In genomic region chr12:74547249-74547648, GRCh38 we compare ENCODE assay signal across 29 cellular contexts.
"Had no signal": no experiment of that assay in that cellular context is flagged by ENCODE, and none has a peak within 500 bp of the region (broad histone marks: within the 10 kb centered on the region; RNA-seq: fewer than 3 reads in every experiment).

No MANE protein-coding gene starts in this region.

- H3K36me3 ChIP-seq: pancreas, prostate gland, sigmoid colon, suprapubic skin, thoracic aorta had no signal

- H3K9me3 Mint-ChIP-seq: immature natural killer cell; natural killer cell treated with Interleukin-12 subunit alpha and Interleukin-12 subunit beta and Interleukin-15 and Interleukin-18, amount 100 ng/mL, for 72 hours; neural crest cell; stimulated activated effector memory CD8-positive, alpha-beta T cell treated with anti-CD3 and anti-CD28 coated beads, Interleukin-12 subunit alpha, Interleukin-12 subunit beta, amount 100 ng/mL, for 72 hours; stimulated activated naive CD8-positive, alpha-beta T cell treated with anti-CD3 and anti-CD28 coated beads, Interleukin-15, Interleukin-2, amounts not matched to agents 100 ng/mL and 50 ng/mL, for 24 hours had no signal

- DNase-seq: hypothalamus; immature natural killer cell; kidney; left ventricle myocardium inferior; midbrain; mucosa of descending colon; naive thymus-derived CD4-positive, alpha-beta T cell; nucleus accumbens; pancreas; retina; right cardiac atrium; sigmoid colon; small intestine; spleen; stimulated activated CD4-positive, alpha-beta T cell treated with anti-CD3 and anti-CD28 coated beads, Interleukin-4, amount 100 ng/mL, for 24 hours; stimulated activated naive CD4-positive, alpha-beta T cell; tibial artery; trophoblast cell; upper lobe of right lung had no signal

- H3K4me3 Mint-ChIP-seq: immature natural killer cell; natural killer cell treated with Interleukin-12 subunit alpha and Interleukin-12 subunit beta and Interleukin-15 and Interleukin-18, amount 100 ng/mL, for 72 hours; neural crest cell; stimulated activated effector memory CD8-positive, alpha-beta T cell treated with anti-CD3 and anti-CD28 coated beads, Interleukin-12 subunit alpha, Interleukin-12 subunit beta, amount 100 ng/mL, for 72 hours; stimulated activated naive CD8-positive, alpha-beta T cell treated with anti-CD3 and anti-CD28 coated beads, Interleukin-15, Interleukin-2, amounts not matched to agents 100 ng/mL and 50 ng/mL, for 24 hours had no signal

- H3K4me3 ChIP-seq: left ventricle myocardium inferior, lung, mucosa of descending colon, pancreas, prostate gland, sigmoid colon, spleen, suprapubic skin, thoracic aorta, tibial artery, upper lobe of right lung had no signal

- ATAC-seq: mucosa of descending colon; naive thymus-derived CD4-positive, alpha-beta T cell; natural killer cell treated with Interleukin-12 subunit alpha and Interleukin-12 subunit beta and Interleukin-15 and Interleukin-18, amount 100 ng/mL, for 72 hours; pancreas; right cardiac atrium; stimulated activated effector memory CD8-positive, alpha-beta T cell treated with anti-CD3 and anti-CD28 coated beads, Interleukin-12 subunit alpha, Interleukin-12 subunit beta, amount 100 ng/mL, for 72 hours; upper lobe of right lung had no signal

- H3K27ac Mint-ChIP-seq: natural killer cell treated with Interleukin-12 subunit alpha and Interleukin-12 subunit beta and Interleukin-15 and Interleukin-18, amount 100 ng/mL, for 72 hours; stimulated activated effector memory CD8-positive, alpha-beta T cell treated with anti-CD3 and anti-CD28 coated beads, Interleukin-12 subunit alpha, Interleukin-12 subunit beta, amount 100 ng/mL, for 72 hours; stimulated activated naive CD8-positive, alpha-beta T cell treated with anti-CD3 and anti-CD28 coated beads, Interleukin-15, Interleukin-2, amounts not matched to agents 100 ng/mL and 50 ng/mL, for 24 hours had no signal

- H3K27me3 ChIP-seq: pancreas, sigmoid colon, spleen, suprapubic skin, tibial artery, upper lobe of right lung had no signal

- H3K27me3 Mint-ChIP-seq: naive thymus-derived CD4-positive, alpha-beta T cell; natural killer cell treated with Interleukin-12 subunit alpha and Interleukin-12 subunit beta and Interleukin-15 and Interleukin-18, amount 100 ng/mL, for 72 hours; stimulated activated naive CD8-positive, alpha-beta T cell treated with anti-CD3 and anti-CD28 coated beads, Interleukin-15, Interleukin-2, amounts not matched to agents 100 ng/mL and 50 ng/mL, for 24 hours had no signal

- H3K9me3 ChIP-seq: left ventricle myocardium inferior, mucosa of descending colon, pancreas, prostate gland, sigmoid colon, spleen, suprapubic skin, thoracic aorta, tibial artery, upper lobe of right lung had no signal

- H3K4me1 ChIP-seq: prostate gland, tibial artery had no signal

- FAIRE-seq: islet of Langerhans, kidney, pancreas, small intestine, urothelium cell line had no signal

- H3K4me1 Mint-ChIP-seq: neural crest cell; stimulated activated effector memory CD8-positive, alpha-beta T cell treated with anti-CD3 and anti-CD28 coated beads, Interleukin-12 subunit alpha, Interleukin-12 subunit beta, amount 100 ng/mL, for 72 hours had no signal

- H3K27ac ChIP-seq: left ventricle myocardium inferior, pancreas, prostate gland, sigmoid colon, spleen, suprapubic skin, thoracic aorta, tibial artery, upper lobe of right lung had no signal

- H3K36me3 Mint-ChIP-seq: immature natural killer cell; natural killer cell treated with Interleukin-12 subunit alpha and Interleukin-12 subunit beta and Interleukin-15 and Interleukin-18, amount 100 ng/mL, for 72 hours had no signal
